9 cellular contexts compared by ENCODE assay signal in genomic region chr21:32578107-32578691, GRCh38. TPM values are rescaled to one million over a fixed set of nuclear protein-coding genes. Genes with fewer than 3 reads are reported as not detected.
DNase-seq lines count a peak whose midpoint lies in the region; FAIRE-seq and TF ChIP-seq lines count a peak whose summit lies in the region.
"Had no signal": no experiment of that assay in that cellular context is flagged by ENCODE, and none has a peak within 500 bp of the region (broad histone marks: within the 10 kb centered on the region; RNA-seq: fewer than 3 reads in every experiment).

No MANE protein-coding gene starts in this region.

- FAIRE-seq in endothelial cell of umbilical vein (lab: Jason Lieb, UNC) = peak; percentile 21
- FAIRE-seq: pancreas had no signal

- no peaks in the 10 kb centered on the region for H3K79me2 ChIP-seq in endothelial cell of umbilical vein (ENCODE audit: control insufficient read depth, insufficient read depth, low read length)

- POLR2A ChIA-PET in endothelial cell of umbilical vein (lab: Charles Lee) = no interaction called here

- H3K36me3 ChIP-seq in endothelial cell of umbilical vein (ENCODE audit: control insufficient read depth in 2 of 2, extremely low read depth in 1 of 2, insufficient read depth in 2 of 2, low read length in 2 of 2) (no peaks in the 10 kb centered on the region), prostate gland (no peaks in the 10 kb centered on the region), tibial artery (peaks cover 0 to 4% (median 0%) of the 10 kb centered on the region in 3 donors)
- H3K36me3 ChIP-seq: pancreas had no signal

- no peaks in the 10 kb centered on the region for H4K20me1 ChIP-seq in endothelial cell of umbilical vein (replicated peaks; ENCODE audit: control insufficient read depth, extremely low read depth, insufficient read depth, low read length)

- H2AFZ ChIP-seq in endothelial cell of umbilical vein (ENCODE audit: low read depth, low read length) = no peak overlapping the region

- H3K4me2 ChIP-seq in endothelial cell of umbilical vein (ENCODE audit: insufficient read depth, low read length) = no peak overlapping the region

- TF ChIP-seq CTCF in endothelial cell of umbilical vein (IDR thresholded peaks at IDR 0.05; ENCODE audit: extremely low read depth in 1 of 2, insufficient read depth in 1 of 2, low read depth in 1 of 2, low read length in 2 of 2) = peak; percentile 29 to 56
- TF ChIP-seq CTCF in prostate gland (IDR thresholded peaks at IDR 0.05) = peak in 1 of 4 experiments; percentile 20
- TF ChIP-seq CTCF in tibial artery (IDR thresholded peaks at IDR 0.05) = no peak

- BruUV-seq in endothelial cell of umbilical vein (replicated peaks; lab: Mats Ljungman, UMichigan) = no TSS peak

- dilution Hi-C loops in endothelial cell of umbilical vein (cut with MboI; ENCODE audit: extremely low pct_ligation_motif_present, low sequenced_read_pairs) = no loop called here

- no peak overlapping the region for H3K27ac ChIP-seq in endothelial cell of umbilical vein (ENCODE audit: insufficient read depth, low read depth, low read length)
- no peak overlapping the region for H3K27ac ChIP-seq in prostate gland
- H3K27ac ChIP-seq in tibial artery = no peak overlapping the region
- H3K27ac ChIP-seq: pancreas had no signal

- TF ChIP-seq POLR2A in endothelial cell of umbilical vein (IDR thresholded peaks at IDR 0.05; ENCODE audit: low read depth, low read length) (no peak), prostate gland (IDR thresholded peaks at IDR 0.05) (no peak)

- H3K27me3 ChIP-seq in endothelial cell of umbilical vein (ENCODE audit: control insufficient read depth in 2 of 2, insufficient read depth in 2 of 2, low read length in 2 of 2) = peaks cover 3 to 13% of the 10 kb centered on the region in 2 experiments
- H3K27me3 ChIP-seq in prostate gland (replicated peaks; ENCODE audit: insufficient read depth) = no peaks in the 10 kb centered on the region
- no peaks in the 10 kb centered on the region for H3K27me3 ChIP-seq in tibial artery
- H3K27me3 ChIP-seq: pancreas had no signal

- no peaks in the 10 kb centered on the region for H3K9me3 ChIP-seq in endothelial cell of umbilical vein (replicated peaks; ENCODE audit: control insufficient read depth, insufficient read depth, low read length)
- no peaks in the 10 kb centered on the region for H3K9me3 ChIP-seq in prostate gland
- H3K9me3 ChIP-seq in tibial artery = no peaks in the 10 kb centered on the region
- H3K9me3 ChIP-seq: pancreas had no signal

- H3K9ac ChIP-seq in endothelial cell of umbilical vein (replicated peaks; ENCODE audit: extremely low read depth, insufficient read depth, low read length) = no peak overlapping the region

- WGBS in prostate gland = 58% methylated on average over 13 of the region's 15 CpGs

- CTCF ChIA-PET in endothelial cell of umbilical vein (lab: Charles Lee) = interaction anchor here (1.0 to 2.0 kb wide), 7 partner anchors 9 to 175 kb away, joined by 3 to 14 read pairs (median 3); no protein-coding TSS in a partner anchor

- H3K4me1 ChIP-seq in endothelial cell of umbilical vein (ENCODE audit: control insufficient read depth, extremely low read depth, insufficient read depth, low read length) = no peaks in the 10 kb centered on the region
- no peaks in the 10 kb centered on the region for H3K4me1 ChIP-seq in prostate gland (replicated peaks)
- H3K4me1 ChIP-seq in tibial artery = no peaks in the 10 kb centered on the region
- H3K4me1 ChIP-seq: pancreas had no signal

- H3K4me3 ChIP-seq in endothelial cell of umbilical vein (replicated peaks in 1 of 3; ENCODE audit: insufficient read depth in 1 of 3, low read depth in 1 of 3, low read length in 3 of 3) (no peak overlapping the region), prostate gland (no peak overlapping the region), tibial artery (no peak overlapping the region)
- H3K4me3 ChIP-seq: pancreas had no signal

- H3K9me1 ChIP-seq in endothelial cell of umbilical vein (replicated peaks; ENCODE audit: control insufficient read depth, extremely low read depth, insufficient read depth, low read length) = no peaks in the 10 kb centered on the region

- DNase-seq in stimulated activated CD4-positive, alpha-beta T cell treated with anti-CD3 and anti-CD28 coated beads, Interleukin-4, amount 100 ng/mL, for 1 hour = peak; percentile 8
- no peak for DNase-seq in stimulated activated CD4-positive, alpha-beta T cell treated with anti-CD3 and anti-CD28 coated beads, Interleukin-4, amount 100 ng/mL, for 4 hours
- DNase-seq in RPMI7951 (ENCODE audit: low read depth) (peak; percentile 28), endothelial cell of umbilical vein (ENCODE audit: low read depth, low spot score) (peak; percentile 22), prostate gland (ENCODE audit: low spot score) (no peak), NCI-H2196 (lab: John Stamatoyannopoulos, UW; ENCODE audit: unreplicated experiment) (no peak), tibial artery (no peak)
- DNase-seq in NK-92 treated with Interleukin-12 subunit alpha and Interleukin-12 subunit beta, amount 100 ng/mL, for 24 hours (lab: John Stamatoyannopoulos, UW) = no peak
- DNase-seq: pancreas had no signal

- intact Hi-C loops in endothelial cell of umbilical vein (cut with micrococcal nuclease) (no loop called here), prostate gland (cut with DNase I) (no loop called here), tibial artery (cut with DNase I; ENCODE audit: low total_unique reads) (no loop called here)

TF ChIP-seq in endothelial cell of umbilical vein, 7 proteins besides CTCF, POLR2A, EP300 and RAD21:
- no peak for TF ChIP-seq FOS (IDR thresholded peaks at IDR 0.05; ENCODE audit: borderline replicate concordance, insufficient read depth, low read length)
- no peak for TF ChIP-seq JUN (IDR thresholded peaks at IDR 0.05; ENCODE audit: borderline replicate concordance, insufficient read depth, insufficient read length, low read depth)

RNA-seq across cellular contexts. Expression of gene TCP10L, which starts 7.1 kb away (rescaled TPM):
- total RNA-seq in RPMI7951 (2014; rRNA removed; shearing (Covaris generic)) = 0.96 TPM in 1 of 2 replicates, not detected in the other
- total RNA-seq in endothelial cell of umbilical vein (not detected in 2 replicates), prostate gland (10 to 100 TPM in 1 of 2 donors, 1 to 10 TPM in 1; 1.9 to 17.8 TPM)
- polyA plus RNA-seq in endothelial cell of umbilical vein = 0.06 and 0.07 TPM in 2 replicates
- polyA plus RNA-seq in endothelial cell of umbilical vein (2011; cell fraction: cytosol; rRNA removed) = 0.21 and 0.22 TPM in 2 replicates
- polyA plus RNA-seq in endothelial cell of umbilical vein (2011; cell fraction: nucleus; rRNA removed) = 0.34 and 0.49 TPM in 2 replicates
- 0.52 and 0.54 TPM in 2 replicates for polyA plus RNA-seq in endothelial cell of umbilical vein (2012)
- 0.23 and 0.29 TPM in 2 replicates for polyA minus RNA-seq in endothelial cell of umbilical vein
- polyA minus RNA-seq in endothelial cell of umbilical vein (2011; cell fraction: cytosol; rRNA and poly(A)+ RNA removed) = 1.3 TPM
- not detected in 2 replicates for polyA minus RNA-seq in endothelial cell of umbilical vein (2011; cell fraction: nucleus; rRNA and poly(A)+ RNA removed)

RNA-seq across cellular contexts. Expression of gene CFAP298, which starts 34.0 kb away (rescaled TPM):
- total RNA-seq in RPMI7951 (2014; rRNA removed; shearing (Covaris generic)) = 47.0 and 49.6 TPM in 2 replicates
- 36.0 and 44.1 TPM in 2 replicates for total RNA-seq in endothelial cell of umbilical vein
- 15.8 and 17.6 TPM in 2 replicates for polyA plus RNA-seq in endothelial cell of umbilical vein
- 20.4 and 22.2 TPM in 2 replicates for polyA plus RNA-seq in endothelial cell of umbilical vein (2011; cell fraction: cytosol; rRNA removed)
- polyA plus RNA-seq in endothelial cell of umbilical vein (2011; cell fraction: nucleus; rRNA removed) = 32.8 and 45.2 TPM in 2 replicates
- polyA plus RNA-seq in endothelial cell of umbilical vein (2012) = 42.4 and 47.6 TPM in 2 replicates
- 4.0 and 6.3 TPM in 2 replicates for polyA minus RNA-seq in endothelial cell of umbilical vein
- 22.3 TPM for polyA minus RNA-seq in endothelial cell of umbilical vein (2011; cell fraction: cytosol; rRNA and poly(A)+ RNA removed)
- 10.5 and 10.9 TPM in 2 replicates for polyA minus RNA-seq in endothelial cell of umbilical vein (2011; cell fraction: nucleus; rRNA and poly(A)+ RNA removed)
- 10 to 100 TPM; 43.4 to 44.5 TPM for total RNA-seq in prostate gland

Comparison
In these comparisons a context has a peak if more than half of its experiments do, and no peak if none do; other contexts are left out.
1. DNase-seq: peak in stimulated activated CD4-positive, alpha-beta T cell treated with anti-CD3 and anti-CD28 coated beads, Interleukin-4, amount 100 ng/mL, for 1 hour (single experiment), RPMI7951 (single experiment) and endothelial cell of umbilical vein (single experiment); none in stimulated activated CD4-positive, alpha-beta T cell treated with anti-CD3 and anti-CD28 coated beads, Interleukin-4, amount 100 ng/mL, for 4 hours (0 of 2), prostate gland (single experiment), NCI-H2196 (single experiment), NK-92 treated with Interleukin-12 subunit alpha and Interleukin-12 subunit beta, amount 100 ng/mL, for 24 hours (single experiment) and tibial artery (0 of 2).
2. CTCF ChIP-seq: peak in endothelial cell of umbilical vein (2 of 2); none in tibial artery (0 of 2).